16 cellular contexts compared by ENCODE assay signal in the genomic region with DNA sequence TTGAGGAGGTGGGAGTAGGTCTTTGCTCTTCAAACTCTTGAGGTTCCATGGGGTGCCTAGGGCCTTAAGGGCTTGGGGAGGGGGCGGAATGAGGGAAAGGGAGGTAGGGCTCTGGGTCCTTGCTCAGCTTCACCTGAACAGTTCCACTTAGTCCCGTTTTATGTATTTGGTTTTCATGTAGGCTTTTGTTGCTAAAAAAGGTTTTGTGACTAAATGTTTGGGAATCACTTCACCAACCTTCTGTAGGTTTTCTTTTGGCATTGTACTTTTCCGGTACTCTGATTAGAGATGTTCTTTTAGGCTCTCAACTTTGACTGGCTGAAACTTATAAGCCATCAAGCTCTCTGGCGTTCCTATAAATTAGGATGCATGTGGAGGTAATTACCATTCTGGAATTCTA.
DNase-seq lines count a peak whose midpoint lies in the region; TF ChIP-seq lines count a peak whose summit lies in the region.
"Had no signal": no experiment of that assay in that cellular context is flagged by ENCODE, and none has a peak within 500 bp of the region (broad histone marks: within the 10 kb centered on the region; RNA-seq: fewer than 3 reads in every experiment).

No MANE protein-coding gene starts in this region.

- DNase-seq in NCI-H69 (lab: John Stamatoyannopoulos, UW) (peak; percentile 99), WERI-Rb-1 (no peak), foreskin fibroblast (no peak), AG08396 (ENCODE audit: low spot score) (no peak), NCI-H2196 treated with DMSO at 0.1 percent for 48 hours (lab: John Stamatoyannopoulos, UW; ENCODE audit: unreplicated experiment) (no peak)
- DNase-seq: 8988T; ACHN; AML-193; Caco-2; Calu3; CD4-positive, alpha-beta T cell; CD8-positive, alpha-beta T cell; DMS79 treated with DMSO at 0.1 percent for 48 hours; GF-D8 had no signal

- no peak overlapping the region for H3K4me3 ChIP-seq in WERI-Rb-1 (ENCODE audit: low read depth, low read length)
- H3K4me3 ChIP-seq in foreskin fibroblast (ENCODE audit: low read depth in 1 of 2, low read length in 2 of 2): no peak overlapping the region
- H3K4me3 ChIP-seq: BLaER1 treated with 17β-estradiol and CSF1 and Interleukin-3, amounts not matched to agents 10 nM and 100 nM had no signal

- H3K9me3 ChIP-seq in WERI-Rb-1 (ENCODE audit: severe bottlenecking): peaks cover 10% of the 10 kb centered on the region
- H3K9me3 ChIP-seq: Caco-2 had no signal

- H3K27ac ChIP-seq in WERI-Rb-1: peak overlapping the region; percentile 94
- H3K27ac ChIP-seq: BLaER1 treated with 17β-estradiol and CSF1 and Interleukin-3, amounts not matched to agents 10 nM and 100 nM; C4-2B had no signal

- no peak for TF ChIP-seq CTCF in WERI-Rb-1 (IDR thresholded peaks at IDR 0.05; ENCODE audit: low read depth, low read length)
- no peak for TF ChIP-seq CTCF in foreskin fibroblast (IDR thresholded peaks at IDR 0.05; ENCODE audit: low read depth, low read length)

- no peaks in the 10 kb centered on the region for H3K36me3 ChIP-seq in WERI-Rb-1
- H3K36me3 ChIP-seq: BLaER1 treated with 17β-estradiol and CSF1 and Interleukin-3, amounts not matched to agents 10 nM and 100 nM had no signal

- H3K27me3 ChIP-seq in WERI-Rb-1 (ENCODE audit: insufficient read depth, low read depth, severe bottlenecking): no peaks in the 10 kb centered on the region
- H3K27me3 ChIP-seq: BLaER1 treated with 17β-estradiol and CSF1 and Interleukin-3, amounts not matched to agents 10 nM and 100 nM had no signal
